Comparison of ENCODE assay signal across 12 cellular contexts in the genomic region with DNA sequence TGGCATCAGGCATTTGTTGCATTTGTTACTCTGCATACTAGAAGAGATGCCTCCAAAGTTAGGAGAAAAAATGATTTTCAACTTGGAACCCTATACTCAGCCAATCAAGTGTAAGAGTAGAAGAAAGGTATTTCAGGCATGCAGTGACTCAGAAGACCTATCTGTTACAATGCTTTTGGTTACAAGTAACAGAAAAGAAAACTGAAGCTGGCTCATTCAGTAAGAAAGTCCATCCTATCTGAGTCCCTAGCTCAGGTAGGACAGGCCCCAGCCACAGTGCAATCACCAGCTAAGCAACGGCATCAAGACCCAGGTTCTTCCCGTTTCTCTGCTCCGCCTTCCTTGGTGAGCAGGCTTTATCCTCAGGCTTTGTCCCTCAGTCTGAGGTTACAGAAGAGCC. TPM values are rescaled to one million over a fixed set of nuclear protein-coding genes. Genes with fewer than 3 reads are reported as not detected.
DNase-seq lines count a peak whose midpoint lies in the region; ATAC-seq and TF ChIP-seq lines count a peak whose summit lies in the region.
"Had no signal": no experiment of that assay in that cellular context is flagged by ENCODE, and none has a peak within 500 bp of the region (broad histone marks: within the 10 kb centered on the region; RNA-seq: fewer than 3 reads in every experiment).

No MANE protein-coding gene starts in this region.

- no peak for DNase-seq in activated CD4-positive, alpha-beta T cell treated with anti-CD3 and anti-CD28 coated beads for 36 hours
- DNase-seq in activated CD4-positive, alpha-beta T cell treated with anti-CD3 and anti-CD28 coated beads, Interleukin-2, amount 50 U/mL, for 1 hour: no peak
- peak; percentile 44 for DNase-seq in RPMI7951 (ENCODE audit: low read depth)
- peak; percentile 44 to 80 for DNase-seq in fibroblast of lung (ENCODE audit: low read depth in 2 of 2)
- DNase-seq in trophoblast cell: peak in 1 of 2 donors; percentile 52
- no peak for DNase-seq in KG1 (lab: John Stamatoyannopoulos, UW)
- DNase-seq in NCI-H2081 (lab: John Stamatoyannopoulos, UW): no peak
- DNase-seq: NCI-H2029 treated with DMSO at 0.1 percent for 48 hours; SIG-M5; stimulated activated CD4-positive, alpha-beta T cell treated with anti-CD3 and anti-CD28 coated beads, Interleukin-4, amount 100 ng/mL, for 4 hours; transverse colon had no signal

- H3K9ac ChIP-seq in fibroblast of lung (ENCODE audit: insufficient read depth, low read length): no peak overlapping the region
- no peak overlapping the region for H3K9ac ChIP-seq in trophoblast cell (ENCODE audit: low read length)

- no peak for TF ChIP-seq CTCF in fibroblast of lung (conservative IDR thresholded peaks at IDR 0.05 in 1 of 2, IDR thresholded peaks at IDR 0.05 in 1 of 2; ENCODE audit: low read depth in 1 of 2, low read length in 2 of 2)

- H2BK120ac ChIP-seq in trophoblast cell (ENCODE audit: insufficient read depth, low read length, poor library complexity): no peak overlapping the region

- peaks cover 57% of the 10 kb centered on the region for H3K79me2 ChIP-seq in fibroblast of lung (ENCODE audit: control insufficient read depth, insufficient read depth, low read length)
- H3K79me2 ChIP-seq in trophoblast cell (ENCODE audit: control insufficient read depth, insufficient read depth, low read length, poor library complexity): no peaks in the 10 kb centered on the region

- H3K4ac ChIP-seq in trophoblast cell (ENCODE audit: low read depth, low read length): no peak overlapping the region

- CTCF ChIA-PET in activated CD4-positive, alpha-beta T cell treated with anti-CD3 and anti-CD28 coated beads for 36 hours (lab: Charles Lee): no interaction called here

- H3K9me3 Mint-ChIP-seq in activated CD4-positive, alpha-beta T cell treated with anti-CD3 and anti-CD28 coated beads for 36 hours (ENCODE audit: low read depth): no peaks in the 10 kb centered on the region

- no peak overlapping the region for H2AK5ac ChIP-seq in trophoblast cell (ENCODE audit: low read length)

- no peak overlapping the region for H4K12ac ChIP-seq in trophoblast cell (ENCODE audit: low read depth, low read length)

- H3K36me3 ChIP-seq in fibroblast of lung (ENCODE audit: control insufficient read depth, insufficient read depth, low read length): peaks cover 1% of the 10 kb centered on the region
- no peaks in the 10 kb centered on the region for H3K36me3 ChIP-seq in trophoblast cell (ENCODE audit: control insufficient read depth in 1 of 2, insufficient read depth in 2 of 2, low read length in 2 of 2)
- H3K36me3 ChIP-seq: transverse colon had no signal

- H4K8ac ChIP-seq in trophoblast cell (ENCODE audit: low read depth, low read length): no peak overlapping the region

- no peak overlapping the region for H2BK5ac ChIP-seq in trophoblast cell (ENCODE audit: low read depth, low read length, poor library complexity)

- no peak overlapping the region for H3K23ac ChIP-seq in trophoblast cell (ENCODE audit: low read length)

- POLR2A ChIA-PET in activated CD4-positive, alpha-beta T cell treated with anti-CD3 and anti-CD28 coated beads for 36 hours (lab: Charles Lee): no interaction called here

- H2AFZ ChIP-seq in fibroblast of lung (ENCODE audit: low read length): no peak overlapping the region
- no peak overlapping the region for H2AFZ ChIP-seq in trophoblast cell (ENCODE audit: insufficient read depth, low read length, poor library complexity)

- H3K4me1 Mint-ChIP-seq in activated CD4-positive, alpha-beta T cell treated with anti-CD3 and anti-CD28 coated beads for 36 hours: peaks cover 59% of the 10 kb centered on the region

- intact Hi-C loops in activated CD4-positive, alpha-beta T cell treated with anti-CD3 and anti-CD28 coated beads for 36 hours (cut with DNase I, micrococcal nuclease): no loop called here

- no peak overlapping the region for H3K14ac ChIP-seq in trophoblast cell (ENCODE audit: low read length)

- peak; percentile 88 for ATAC-seq in activated CD4-positive, alpha-beta T cell treated with anti-CD3 and anti-CD28 coated beads for 36 hours
- no peak for ATAC-seq in HG03354 (IDR thresholded peaks at IDR 0.05; ENCODE audit: poor library complexity, severe bottlenecking, unreplicated experiment)

- H3K4me1 ChIP-seq in fibroblast of lung (ENCODE audit: control insufficient read depth, extremely low read depth, insufficient read depth, low read length) (peaks cover 3% of the 10 kb centered on the region), trophoblast cell (ENCODE audit: control insufficient read depth in 1 of 2, insufficient read depth in 2 of 2, low read length in 2 of 2) (peaks cover 3 to 5% of the 10 kb centered on the region in 2 experiments)
- H3K4me1 ChIP-seq: transverse colon had no signal

- H3K36me3 Mint-ChIP-seq in activated CD4-positive, alpha-beta T cell treated with anti-CD3 and anti-CD28 coated beads for 36 hours (ENCODE audit: low read depth): peaks cover 24% of the 10 kb centered on the region

- H3K27me3 Mint-ChIP-seq in activated CD4-positive, alpha-beta T cell treated with anti-CD3 and anti-CD28 coated beads for 36 hours: no peaks in the 10 kb centered on the region

- WGBS in trophoblast cell (ENCODE audit: extremely low coverage, insufficient coverage, insufficient read length): no CpG with 5 or more reads among the region's 3 CpGs

- no peaks in the 10 kb centered on the region for H4K20me1 ChIP-seq in fibroblast of lung (ENCODE audit: control insufficient read depth, extremely low read depth, insufficient read depth, low read length)

- H3K4me3 Mint-ChIP-seq in activated CD4-positive, alpha-beta T cell treated with anti-CD3 and anti-CD28 coated beads for 36 hours: no peak overlapping the region

- no peak overlapping the region for H3K18ac ChIP-seq in trophoblast cell (ENCODE audit: low read length)

- no peaks in the 10 kb centered on the region for H3K27me3 ChIP-seq in fibroblast of lung (ENCODE audit: control insufficient read depth, insufficient read depth, low read length)
- no peaks in the 10 kb centered on the region for H3K27me3 ChIP-seq in trophoblast cell (ENCODE audit: insufficient read depth, low read length)
- H3K27me3 ChIP-seq: transverse colon had no signal

- H3K27ac Mint-ChIP-seq in activated CD4-positive, alpha-beta T cell treated with anti-CD3 and anti-CD28 coated beads for 36 hours: peak overlapping the region; percentile 51

- no peak overlapping the region for H2BK12ac ChIP-seq in trophoblast cell (ENCODE audit: low read length)

- peak overlapping the region; percentile 51 for H3K27ac ChIP-seq in fibroblast of lung (ENCODE audit: insufficient read depth, low read length)
- peak overlapping the region; percentile 51 for H3K27ac ChIP-seq in trophoblast cell (ENCODE audit: low read depth, low read length)
- H3K27ac ChIP-seq: transverse colon had no signal

- H3K4me3 ChIP-seq in fibroblast of lung (replicated peaks in 1 of 4; ENCODE audit: control extremely low read depth in 1 of 4, insufficient read depth in 1 of 4, low read depth in 3 of 4, low read length in 4 of 4) (no peak overlapping the region), trophoblast cell (ENCODE audit: low read depth, low read length) (no peak overlapping the region)
- H3K4me3 ChIP-seq: transverse colon had no signal

- H3K9me3 ChIP-seq in fibroblast of lung (ENCODE audit: control insufficient read depth, insufficient read depth, low read depth, low read length) (no peaks in the 10 kb centered on the region), trophoblast cell (ENCODE audit: insufficient read depth, low read depth, low read length) (no peaks in the 10 kb centered on the region)
- H3K9me3 ChIP-seq: transverse colon had no signal

- H3K4me2 ChIP-seq in fibroblast of lung (ENCODE audit: extremely low read depth, insufficient read depth, low read length): peak overlapping the region; percentile 59
- peak overlapping the region; percentile 51 for H3K4me2 ChIP-seq in trophoblast cell (ENCODE audit: low read length)

- no peak overlapping the region for H4K91ac ChIP-seq in trophoblast cell (ENCODE audit: low read depth, low read length)

- H3K79me1 ChIP-seq in trophoblast cell (ENCODE audit: low read length): no peaks in the 10 kb centered on the region

RNA-seq across cellular contexts. Expression of gene MECP2, which starts 23.3 kb away (rescaled TPM):
- 10 to 100 TPM; 50.7 to 60.0 TPM for total RNA-seq in activated CD4-positive, alpha-beta T cell treated with anti-CD3 and anti-CD28 coated beads for 36 hours
- 12.5 and 12.9 TPM in 2 replicates for total RNA-seq in RPMI7951 (2014; rRNA removed; shearing (Covaris generic))
- 15.4 and 24.9 TPM in 2 replicates for total RNA-seq in fibroblast of lung
- 11.5 and 11.6 TPM in 2 replicates for polyA plus RNA-seq in fibroblast of lung
- 14.6 and 17.5 TPM in 2 replicates for polyA plus RNA-seq in fibroblast of lung (2012)
- polyA minus RNA-seq in fibroblast of lung (ENCODE audit: low replicate concordance): 18.5 and 20.7 TPM in 2 replicates
- polyA plus RNA-seq in trophoblast cell (2013): 13.4 and 13.5 TPM in 2 replicates

RNA-seq across cellular contexts. Expression of gene IRAK1, which starts 54.5 kb away (rescaled TPM):
- 10 to 100 TPM; 84.3 to 93.6 TPM for total RNA-seq in activated CD4-positive, alpha-beta T cell treated with anti-CD3 and anti-CD28 coated beads for 36 hours
- 38.1 and 44.2 TPM in 2 replicates for total RNA-seq in RPMI7951 (2014; rRNA removed; shearing (Covaris generic))
- total RNA-seq in fibroblast of lung: 61.1 and 65.9 TPM in 2 replicates
- 25.9 and 48.1 TPM in 2 replicates for polyA plus RNA-seq in fibroblast of lung
- polyA plus RNA-seq in fibroblast of lung (2012): 46.6 and 104 TPM in 2 replicates
- 58.0 and 180 TPM in 2 replicates for polyA minus RNA-seq in fibroblast of lung (ENCODE audit: low replicate concordance)
- polyA plus RNA-seq in trophoblast cell (2013): 31.0 and 31.6 TPM in 2 replicates

Comparison
In these comparisons a context has a peak if more than half of its experiments do, and no peak if none do; other contexts are left out.
1. DNase-seq: peak in RPMI7951 (single experiment) and fibroblast of lung (2 of 2); none in activated CD4-positive, alpha-beta T cell treated with anti-CD3 and anti-CD28 coated beads for 36 hours (single experiment), activated CD4-positive, alpha-beta T cell treated with anti-CD3 and anti-CD28 coated beads, Interleukin-2, amount 50 U/mL, for 1 hour (single experiment), KG1 (single experiment) and NCI-H2081 (0 of 2).